ENCODE assay signal across 9 cellular contexts in the genomic region with DNA sequence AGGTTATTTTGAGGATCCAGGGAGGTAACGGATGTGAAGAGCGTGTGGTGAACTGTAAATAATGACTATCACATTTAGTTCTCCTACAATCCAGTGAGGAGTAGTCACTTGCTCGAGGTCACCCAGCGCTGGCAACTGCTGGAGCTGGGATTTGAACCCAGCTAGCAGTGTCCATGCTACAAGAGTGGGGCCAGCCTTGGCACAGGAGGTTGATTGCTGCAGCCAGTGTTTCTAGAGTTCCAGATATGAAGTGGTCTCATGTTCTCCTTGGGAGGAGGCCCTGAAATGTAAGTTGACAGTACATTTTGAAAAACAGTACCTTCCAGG. TPM values are rescaled to one million over a fixed set of nuclear protein-coding genes. Genes with fewer than 3 reads are reported as not detected.
DNase-seq lines count a peak whose midpoint lies in the region; ATAC-seq, FAIRE-seq and TF ChIP-seq lines count a peak whose summit lies in the region.
"Had no signal": no experiment of that assay in that cellular context is flagged by ENCODE, and none has a peak within 500 bp of the region (broad histone marks: within the 10 kb centered on the region; RNA-seq: fewer than 3 reads in every experiment).

No MANE protein-coding gene starts in this region.

- WGBS in GM12878 (ENCODE audit: insufficient coverage, insufficient replicate concordance, low lambda C conversion rate, missing lambda C conversion rate), result 0% methylated on average over 4 of the region's 4 CpGs
- WGBS in stomach, 5 donors, result 0 to 2% (median 1%) methylated on average over 4 of the region's 4 CpGs

- H3K9ac ChIP-seq in GM12878 (ENCODE audit: control insufficient read depth, insufficient read depth, low read length), result peak overlapping the region; percentile 78

- peak; percentile 4 for ATAC-seq in GM12878
- ATAC-seq in GM19324 (IDR thresholded peaks at IDR 0.05; ENCODE audit: low FRiP score, unreplicated experiment), result no peak

- H3K36me3 ChIP-seq in MG63, result peaks cover 54% of the 10 kb centered on the region
- H3K36me3 ChIP-seq in GM12878 (ENCODE audit: control insufficient read depth in 2 of 2, insufficient read depth in 2 of 2, low read length in 1 of 2), result peaks cover 6 to 9% of the 10 kb centered on the region in 2 experiments; a peak in 3 of 4 replicates
- H3K36me3 ChIP-seq in stomach, result peaks cover 10 to 25% (median 16%) of the 10 kb centered on the region in 4 donors

- peak overlapping the region; percentile 83 for H3K4me3 ChIP-seq in MG63
- H3K4me3 ChIP-seq in GM12878, result peak overlapping the region; percentile 85
- peak overlapping the region; percentile 68 to 96 (median 84) for H3K4me3 ChIP-seq in stomach

- intact Hi-C loops in GM12878 (cut with micrococcal nuclease; ENCODE audit: unreplicated experiment), result loop anchor here (1.0 to 10.0 kb wide), 3 partner anchors 55 to 166 kb away; partner anchors contain the start of genes FAM221B and TMEM8B
- intact Hi-C loops in stomach (cut with DNase I; ENCODE audit: low total_unique reads), result no loop called here

- SMC1A ChIA-PET in GM12878 (lab: Charles Lee; ENCODE audit: uncharacterized antibody, unreplicated experiment), result interaction anchor here (0.8 to 12.5 kb wide), 9 partner anchors 11 to 224 kb away, joined by 3 to 145 read pairs (median 3); partner anchors contain the start of genes CREB3, SIT1 and TLN1

- H3K79me2 ChIP-seq in GM12878 (ENCODE audit: control insufficient read depth, insufficient read depth, low read length), result peaks cover 29% of the 10 kb centered on the region

- H3K9me3 ChIP-seq in MG63 (no peaks in the 10 kb centered on the region), GM12878 (replicated peaks; ENCODE audit: control insufficient read depth, insufficient read depth, low read length) (no peaks in the 10 kb centered on the region), stomach (no peaks in the 10 kb centered on the region)

- DNase-seq in NCI-H2227 (lab: John Stamatoyannopoulos, UW; ENCODE audit: unreplicated experiment) (peak; percentile 40), NCI-H2227 treated with DMSO at 0.1 percent for 48 hours (lab: John Stamatoyannopoulos, UW) (no peak), MG63 (peak; percentile 90), GM12878 (ENCODE audit: low read depth, low spot score) (no peak), inferior parietal cortex (ENCODE audit: extremely low spot score) (peak; percentile 29), stomach (no peak)
- no peak for DNase-seq in activated effector memory CD4-positive, alpha-beta T cell treated with anti-CD3 and anti-CD28 coated beads, Interleukin-2, amount 50 U/mL, for 16 hours

- no peaks in the 10 kb centered on the region for H3K27me3 ChIP-seq in MG63
- no peaks in the 10 kb centered on the region for H3K27me3 ChIP-seq in GM12878 (replicated peaks in 1 of 2; ENCODE audit: control insufficient read depth in 2 of 2, insufficient read depth in 2 of 2, low read length in 1 of 2)
- H3K27me3 ChIP-seq in stomach, result no peaks in the 10 kb centered on the region

- in situ Hi-C loops in GM12878 (cut with MboI), result no loop called here

- FAIRE-seq in GM12878 (lab: Jason Lieb, UNC), result no peak
- FAIRE-seq: endometrium had no signal

- no peak for TF ChIP-seq RAD21 in GM12878 (IDR thresholded peaks at IDR 0.05; ENCODE audit: insufficient read depth, low read depth, low read length)

- BruUV-seq in GM12878 (replicated peaks; lab: Mats Ljungman, UMichigan), result no TSS peak

- TF ChIP-seq CTCF in GM12878 (IDR thresholded peaks at IDR 0.05 in 2 of 3, conservative IDR thresholded peaks at IDR 0.05 in 1 of 3; ENCODE audit: control insufficient read depth in 2 of 3, extremely low read depth in 1 of 3, insufficient read depth in 1 of 3, low read depth in 3 of 3, low read length in 3 of 3), result peak in 1 of 3 experiments; percentile 15; a peak in 1 of 6 replicates
- no peak for TF ChIP-seq CTCF in stomach (IDR thresholded peaks at IDR 0.05)

- RAD21 ChIA-PET in GM12878 (lab: Charles Lee; ENCODE audit: unreplicated experiment), result interaction anchor here (0.8 to 5.2 kb wide), 12 partner anchors 11 to 543 kb away, joined by 3 to 60 read pairs (median 6); partner anchors contain the start of genes ATOSB, CREB3, TESK1 and TLN1

- CTCF ChIA-PET in GM12878 (lab: Yijun Ruan, JAX), result interaction anchor here (0.5 to 13.5 kb wide), 16 partner anchors 11 to 224 kb away, joined by 3 to 227 read pairs (median 6); partner anchors contain the start of genes CREB3, GBA2, RGP1 and TLN1

- TF ChIP-seq POLR2A in GM12878 (IDR thresholded peaks at IDR 0.05; ENCODE audit: low read depth, low read length), result no peak
- TF ChIP-seq POLR2A in stomach (IDR thresholded peaks at IDR 0.05), result no peak

- H2AFZ ChIP-seq in GM12878 (ENCODE audit: control insufficient read depth, low read depth, low read length), result peak overlapping the region; percentile 64

- peak overlapping the region; percentile 90 for H3K27ac ChIP-seq in GM12878 (ENCODE audit: control insufficient read depth, insufficient read depth)
- H3K27ac ChIP-seq in stomach, result peak overlapping the region; percentile 95 to 100 (median 98)

- H3K4me1 ChIP-seq in GM12878 (ENCODE audit: control insufficient read depth, insufficient read depth, low read length) (peaks cover 31% of the 10 kb centered on the region), stomach (peaks cover 38 to 65% (median 56%) of the 10 kb centered on the region in 4 donors)

- TF ChIP-seq EP300 in GM12878 (IDR thresholded peaks at IDR 0.05; ENCODE audit: borderline replicate concordance in 1 of 2, control insufficient read depth in 1 of 2, low read depth in 2 of 2, low read length in 2 of 2) (no peak), stomach (IDR thresholded peaks at IDR 0.05) (no peak)

- POLR2A ChIA-PET in GM12878 (lab: Charles Lee), result interaction anchor here (0.6 to 10.9 kb wide), 12 partner anchors 10 to 186 kb away, joined by 3 to 163 read pairs (median 7); partner anchors contain the start of genes CD72, CREB3, HINT2 and SIT1

- H4K20me1 ChIP-seq in GM12878 (ENCODE audit: control insufficient read depth, insufficient read depth), result no peaks in the 10 kb centered on the region

- H3K4me2 ChIP-seq in GM12878 (ENCODE audit: control insufficient read depth, insufficient read depth), result peak overlapping the region; percentile 95

RNA-seq across cellular contexts. Expression of gene CCDC107, which starts 0.8 kb away (rescaled TPM):
- total RNA-seq in MG63 (2014; rRNA removed; shearing (Covaris generic); ENCODE audit: low replicate concordance), result 72.4 and 84.4 TPM in 2 replicates
- 6.3 and 7.0 TPM in 2 replicates for total RNA-seq in GM12878 (2013; cell fraction: nucleolus; rRNA removed)
- total RNA-seq in GM12878 (2014; rRNA removed) (9.4 and 13.2 TPM in 2 replicates), GM12878 (2014; rRNA removed; fragmentation: Illumina TruSeq; extraction: Trizol) (6.2 and 6.3 TPM in 2 replicates), GM12878 (2021) (10.6 and 11.8 TPM in 2 replicates), stomach (100 to 1,000 TPM in 1 of 5 donors, 10 to 100 TPM in 4; 15.6 to 104 (median 28.1) TPM)
- polyA plus RNA-seq in GM12878 (2011; ENCODE audit: low read depth), result 4.9 TPM
- polyA plus RNA-seq in GM12878 (2011; rRNA removed) (8.6 and 10.5 TPM in 2 replicates), GM12878 (2014; fragmentation: Illumina TruSeq; extraction: Trizol) (5.9 and 6.7 TPM in 2 replicates), GM12878 (2014; fragmentation: Nextera tagmentation; extraction: Ambion mirVana) (under 1 TPM; 0.19 to 0.90 TPM), GM12878 (2014; rRNA removed) (14.3 and 16.0 TPM in 2 replicates), GM12878 (2016; fragmentation: Nextera tagmentation; extraction: Ambion mirVana) (10 to 100 TPM; 15.6 to 18.3 TPM), stomach (10 to 100 TPM; 58.8 to 86.4 (median 69.7) TPM)
- 8.7 and 13.0 TPM in 2 replicates for polyA plus RNA-seq in GM12878 (2011; cell fraction: cytosol; rRNA removed)
- polyA plus RNA-seq in GM12878 (2011; cell fraction: nucleus; rRNA removed), result 9.3 and 11.8 TPM in 2 replicates
- polyA plus RNA-seq in GM12878 (2012), result 11.4 and 12.6 TPM in 2 replicates
- 3.4 and 6.7 TPM in 2 replicates for polyA minus RNA-seq in GM12878 (2011; rRNA and poly(A)+ RNA removed)
- polyA minus RNA-seq in GM12878 (2011; cell fraction: cytosol; rRNA and poly(A)+ RNA removed), result 2.3 and 3.1 TPM in 2 replicates
- polyA minus RNA-seq in GM12878 (2011; cell fraction: nucleus; rRNA and poly(A)+ RNA removed), result 2.8 and 4.1 TPM in 2 replicates

RNA-seq across cellular contexts. Expression of gene RMRP, which starts 1.0 kb away (rescaled TPM):
- 8,012 and 15,182 TPM in 2 replicates for total RNA-seq in MG63 (2014; rRNA removed; shearing (Covaris generic); ENCODE audit: low replicate concordance)
- total RNA-seq in GM12878 (2013; cell fraction: nucleolus; rRNA removed), result 15,728 and 37,247 TPM in 2 replicates
- total RNA-seq in GM12878 (2014; rRNA removed), result 34,892 and 42,450 TPM in 2 replicates
- total RNA-seq in GM12878 (2014; rRNA removed; fragmentation: Illumina TruSeq; extraction: Trizol), result 6,746 and 12,076 TPM in 2 replicates
- total RNA-seq in GM12878 (2021), result 18,533 and 18,901 TPM in 2 replicates
- polyA plus RNA-seq in GM12878 (2011; ENCODE audit: low read depth), result not detected
- polyA plus RNA-seq in GM12878 (2011; rRNA removed), result 3.8 and 12.0 TPM in 2 replicates
- polyA plus RNA-seq in GM12878 (2011; cell fraction: cytosol; rRNA removed), result 152 TPM in 1 of 2 replicates, not detected in the other
- polyA plus RNA-seq in GM12878 (2011; cell fraction: nucleus; rRNA removed), result 4,598 and 4,771 TPM in 2 replicates
- polyA plus RNA-seq in GM12878 (2012), result 62.9 TPM in 1 of 2 replicates, not detected in the other
- not detected in 2 replicates for polyA plus RNA-seq in GM12878 (2014; fragmentation: Illumina TruSeq; extraction: Trizol)
- not detected for polyA plus RNA-seq in GM12878 (2014; fragmentation: Nextera tagmentation; extraction: Ambion mirVana)
- polyA plus RNA-seq in GM12878 (2014; rRNA removed), result 760 and 1,065 TPM in 2 replicates
- 10 to 100 TPM in 1 of 2 experiments, not detected in 1; 13.3 TPM for polyA plus RNA-seq in GM12878 (2016; fragmentation: Nextera tagmentation; extraction: Ambion mirVana)
- polyA minus RNA-seq in GM12878 (2011; rRNA and poly(A)+ RNA removed), result 9,902 and 51,214 TPM in 2 replicates
- polyA minus RNA-seq in GM12878 (2011; cell fraction: cytosol; rRNA and poly(A)+ RNA removed), result 10,750 and 21,317 TPM in 2 replicates
- 140,969 and 152,974 TPM in 2 replicates for polyA minus RNA-seq in GM12878 (2011; cell fraction: nucleus; rRNA and poly(A)+ RNA removed)
- total RNA-seq in stomach, result over 10,000 TPM in 4 of 5 donors, 1,000 to 10,000 TPM in 1; 1,379 to 137,340 (median 23,544) TPM
- 10 to 100 TPM in 1 of 3 donors, not detected in 2; 64.3 TPM for polyA plus RNA-seq in stomach

RNA-seq across cellular contexts. Expression of gene ARHGEF39, which starts 6.1 kb away (rescaled TPM):
- 15.5 and 35.6 TPM in 2 replicates for total RNA-seq in MG63 (2014; rRNA removed; shearing (Covaris generic); ENCODE audit: low replicate concordance)
- total RNA-seq in GM12878 (2013; cell fraction: nucleolus; rRNA removed), result 9.9 and 10.8 TPM in 2 replicates
- 6.6 and 7.6 TPM in 2 replicates for total RNA-seq in GM12878 (2014; rRNA removed)
- 8.0 and 8.2 TPM in 2 replicates for total RNA-seq in GM12878 (2014; rRNA removed; fragmentation: Illumina TruSeq; extraction: Trizol)
- total RNA-seq in GM12878 (2021), result 12.4 and 14.1 TPM in 2 replicates
- polyA plus RNA-seq in GM12878 (2011; ENCODE audit: low read depth), result 16.4 TPM
- 10.8 and 12.3 TPM in 2 replicates for polyA plus RNA-seq in GM12878 (2011; rRNA removed)
- 13.5 and 13.9 TPM in 2 replicates for polyA plus RNA-seq in GM12878 (2011; cell fraction: cytosol; rRNA removed)
- 25.2 and 38.3 TPM in 2 replicates for polyA plus RNA-seq in GM12878 (2011; cell fraction: nucleus; rRNA removed)
- 4.5 and 7.6 TPM in 2 replicates for polyA plus RNA-seq in GM12878 (2012)
- polyA plus RNA-seq in GM12878 (2014; fragmentation: Illumina TruSeq; extraction: Trizol), result 12.4 and 15.2 TPM in 2 replicates
- 1 to 10 TPM; 2.0 to 5.0 TPM for polyA plus RNA-seq in GM12878 (2014; fragmentation: Nextera tagmentation; extraction: Ambion mirVana)
- 14.8 TPM in 2 replicates for polyA plus RNA-seq in GM12878 (2014; rRNA removed)
- 10 to 100 TPM; 25.3 to 28.9 TPM for polyA plus RNA-seq in GM12878 (2016; fragmentation: Nextera tagmentation; extraction: Ambion mirVana)
- 14.3 and 15.0 TPM in 2 replicates for polyA minus RNA-seq in GM12878 (2011; rRNA and poly(A)+ RNA removed)
- 5.8 and 6.3 TPM in 2 replicates for polyA minus RNA-seq in GM12878 (2011; cell fraction: cytosol; rRNA and poly(A)+ RNA removed)
- polyA minus RNA-seq in GM12878 (2011; cell fraction: nucleus; rRNA and poly(A)+ RNA removed), result 27.9 and 30.0 TPM in 2 replicates
- total RNA-seq in stomach, result 10 to 100 TPM in 3 of 5 donors, 1 to 10 TPM in 2; 1.8 to 58.3 (median 11.6) TPM
- polyA plus RNA-seq in stomach, result 1 to 10 TPM; 2.8 to 4.3 (median 3.2) TPM

RNA-seq across cellular contexts. Expression of gene SIT1, which starts 8.1 kb away (rescaled TPM):
- 1.4 and 4.0 TPM in 2 replicates for total RNA-seq in MG63 (2014; rRNA removed; shearing (Covaris generic); ENCODE audit: low replicate concordance)
- 31.5 and 33.0 TPM in 2 replicates for total RNA-seq in GM12878 (2013; cell fraction: nucleolus; rRNA removed)
- total RNA-seq in GM12878 (2014; rRNA removed), result 115 and 119 TPM in 2 replicates
- 55.0 and 55.6 TPM in 2 replicates for total RNA-seq in GM12878 (2014; rRNA removed; fragmentation: Illumina TruSeq; extraction: Trizol)
- total RNA-seq in GM12878 (2021), result 83.3 and 84.9 TPM in 2 replicates
- 38.2 TPM for polyA plus RNA-seq in GM12878 (2011; ENCODE audit: low read depth)
- 20.1 and 29.1 TPM in 2 replicates for polyA plus RNA-seq in GM12878 (2011; rRNA removed)
- polyA plus RNA-seq in GM12878 (2011; cell fraction: cytosol; rRNA removed), result 42.7 and 45.9 TPM in 2 replicates
- polyA plus RNA-seq in GM12878 (2011; cell fraction: nucleus; rRNA removed), result 16.1 and 23.4 TPM in 2 replicates
- polyA plus RNA-seq in GM12878 (2012), result 88.6 and 91.7 TPM in 2 replicates
- 26.3 and 44.9 TPM in 2 replicates for polyA plus RNA-seq in GM12878 (2014; fragmentation: Illumina TruSeq; extraction: Trizol)
- 10 to 100 TPM in 1 of 2 experiments, under 1 TPM in 1; 0.97 to 12.1 TPM for polyA plus RNA-seq in GM12878 (2014; fragmentation: Nextera tagmentation; extraction: Ambion mirVana)
- 137 and 147 TPM in 2 replicates for polyA plus RNA-seq in GM12878 (2014; rRNA removed)
- 10 to 100 TPM; 63.8 to 77.8 TPM for polyA plus RNA-seq in GM12878 (2016; fragmentation: Nextera tagmentation; extraction: Ambion mirVana)
- 5.4 and 16.1 TPM in 2 replicates for polyA minus RNA-seq in GM12878 (2011; rRNA and poly(A)+ RNA removed)
- 3.6 and 8.9 TPM in 2 replicates for polyA minus RNA-seq in GM12878 (2011; cell fraction: cytosol; rRNA and poly(A)+ RNA removed)
- polyA minus RNA-seq in GM12878 (2011; cell fraction: nucleus; rRNA and poly(A)+ RNA removed), result 4.1 and 5.0 TPM in 2 replicates
- 1 to 10 TPM in 2 of 5 donors, not detected in 3; 2.0 to 2.3 TPM for total RNA-seq in stomach
- 1 to 10 TPM in 1 of 3 donors, under 1 TPM in 2; 0.62 to 1.1 (median 0.95) TPM for polyA plus RNA-seq in stomach

RNA-seq across cellular contexts. Expression of gene CA9, which starts 14.9 kb away (rescaled TPM):
- total RNA-seq in MG63 (2014; rRNA removed; shearing (Covaris generic); ENCODE audit: low replicate concordance), result 0.40 TPM in 1 of 2 replicates, not detected in the other
- 1.7 and 3.2 TPM in 2 replicates for total RNA-seq in GM12878 (2013; cell fraction: nucleolus; rRNA removed)
- total RNA-seq in GM12878 (2014; rRNA removed), result 2.7 and 5.8 TPM in 2 replicates
- total RNA-seq in GM12878 (2014; rRNA removed; fragmentation: Illumina TruSeq; extraction: Trizol), result 0.89 and 1.3 TPM in 2 replicates
- 4.0 TPM in 2 replicates for total RNA-seq in GM12878 (2021)
- 3.7 TPM for polyA plus RNA-seq in GM12878 (2011; ENCODE audit: low read depth)
- 4.7 and 6.6 TPM in 2 replicates for polyA plus RNA-seq in GM12878 (2011; rRNA removed)
- 4.1 and 7.5 TPM in 2 replicates for polyA plus RNA-seq in GM12878 (2011; cell fraction: cytosol; rRNA removed)
- polyA plus RNA-seq in GM12878 (2011; cell fraction: nucleus; rRNA removed), result 2.9 and 8.5 TPM in 2 replicates
- 3.2 and 5.9 TPM in 2 replicates for polyA plus RNA-seq in GM12878 (2012)
- 0.68 and 1.2 TPM in 2 replicates for polyA plus RNA-seq in GM12878 (2014; fragmentation: Illumina TruSeq; extraction: Trizol)
- 1 to 10 TPM in 1 of 2 experiments, under 1 TPM in 1; 0.79 to 1.2 TPM for polyA plus RNA-seq in GM12878 (2014; fragmentation: Nextera tagmentation; extraction: Ambion mirVana)
- polyA plus RNA-seq in GM12878 (2014; rRNA removed), result 1.2 and 2.6 TPM in 2 replicates
- polyA plus RNA-seq in GM12878 (2016; fragmentation: Nextera tagmentation; extraction: Ambion mirVana), result under 1 TPM; 0.53 to 0.74 TPM
- polyA minus RNA-seq in GM12878 (2011; rRNA and poly(A)+ RNA removed), result 1.8 and 3.1 TPM in 2 replicates
- polyA minus RNA-seq in GM12878 (2011; cell fraction: cytosol; rRNA and poly(A)+ RNA removed), result 3.3 and 4.8 TPM in 2 replicates
- 0.48 and 0.60 TPM in 2 replicates for polyA minus RNA-seq in GM12878 (2011; cell fraction: nucleus; rRNA and poly(A)+ RNA removed)
- 100 to 1,000 TPM in 3 of 5 donors, 10 to 100 TPM in 1, 1 to 10 TPM in 1; 1.2 to 670 (median 161) TPM for total RNA-seq in stomach
- 100 to 1,000 TPM; 115 to 653 (median 541) TPM for polyA plus RNA-seq in stomach

Comparison
In these comparisons a context has a peak if more than half of its experiments do, and no peak if none do; other contexts are left out.
1. DNase-seq: peak in NCI-H2227 (single experiment), MG63 (single experiment) and inferior parietal cortex (single experiment); none in NCI-H2227 treated with DMSO at 0.1 percent for 48 hours (single experiment), GM12878 (single experiment), stomach (single experiment) and activated effector memory CD4-positive, alpha-beta T cell treated with anti-CD3 and anti-CD28 coated beads, Interleukin-2, amount 50 U/mL, for 16 hours (single experiment).
2. Peak in every context shown above with its lines, with median percentiles within 50 percentile points of each other: H3K4me3 ChIP-seq.